ENCODE assay signal across 18 cellular contexts in genomic region chr9:70144131-70144503, GRCh38.
A peak's percentile ranks its signal among the peaks of the same experiment; 100 is the strongest.
DNase-seq lines count a peak whose midpoint lies in the region; ATAC-seq and TF ChIP-seq lines count a peak whose summit lies in the region.
"Had no signal": no experiment of that assay in that cellular context is flagged by ENCODE, and none has a peak within 500 bp of the region (broad histone marks: within the 10 kb centered on the region; RNA-seq: fewer than 3 reads in every experiment).

No MANE protein-coding gene starts in this region.

- H3K4me1 ChIP-seq in hepatocyte (ENCODE audit: insufficient read depth) (peaks cover 13% of the 10 kb centered on the region), mucosa of descending colon (ENCODE audit: low read depth) (peaks cover 8% of the 10 kb centered on the region), smooth muscle cell (ENCODE audit: low read depth) (no peaks in the 10 kb centered on the region)
- H3K4me1 ChIP-seq: BLaER1 had no signal

- H3K4me3 Mint-ChIP-seq in type B pancreatic cell = peak overlapping the region; percentile 43
- H3K4me3 Mint-ChIP-seq in stimulated activated memory B cell treated with anti-CD40 and anti-IgM and Interleukin-4, amounts not matched to agents 10 μg/mL and 1 μg/mL and 100 μg/mL, for 72 hours = no peak overlapping the region
- H3K4me3 Mint-ChIP-seq: B cell; CD4-positive, CD25-positive, alpha-beta regulatory T cell; CD8-positive, alpha-beta T cell; HFFc6 had no signal

- 64% methylated on average over 1 of the region's 1 CpG for WGBS in hepatocyte (ENCODE audit: low lambda C conversion rate, missing lambda C conversion rate)
- 52% methylated on average over 1 of the region's 1 CpG for WGBS in smooth muscle cell (ENCODE audit: low lambda C conversion rate)

- H3K4me2 ChIP-seq in hepatocyte = no peak overlapping the region
- H3K4me2 ChIP-seq in smooth muscle cell = no peak overlapping the region
- H3K4me2 ChIP-seq: BLaER1 had no signal

- peaks cover 12% of the 10 kb centered on the region for H3K4me1 Mint-ChIP-seq in type B pancreatic cell (ENCODE audit: unreplicated experiment)
- H3K4me1 Mint-ChIP-seq in stimulated activated memory B cell treated with anti-CD40 and anti-IgM and Interleukin-4, amounts not matched to agents 10 μg/mL and 1 μg/mL and 100 μg/mL, for 72 hours = peaks cover 6% of the 10 kb centered on the region
- H3K4me1 Mint-ChIP-seq: B cell had no signal

- H3K36me3 Mint-ChIP-seq in type B pancreatic cell = no peaks in the 10 kb centered on the region
- H3K36me3 Mint-ChIP-seq in stimulated activated memory B cell treated with anti-CD40 and anti-IgM and Interleukin-4, amounts not matched to agents 10 μg/mL and 1 μg/mL and 100 μg/mL, for 72 hours = no peaks in the 10 kb centered on the region
- H3K36me3 Mint-ChIP-seq: CD4-positive, CD25-positive, alpha-beta regulatory T cell; CD8-positive, alpha-beta T cell had no signal

- no peaks in the 10 kb centered on the region for H3K79me2 ChIP-seq in hepatocyte
- no peaks in the 10 kb centered on the region for H3K79me2 ChIP-seq in smooth muscle cell (ENCODE audit: low read depth)

- H3K27me3 Mint-ChIP-seq in type B pancreatic cell = no peaks in the 10 kb centered on the region
- peaks cover 20% of the 10 kb centered on the region for H3K27me3 Mint-ChIP-seq in stimulated activated memory B cell treated with anti-CD40 and anti-IgM and Interleukin-4, amounts not matched to agents 10 μg/mL and 1 μg/mL and 100 μg/mL, for 72 hours

- no peaks in the 10 kb centered on the region for H3K9me3 Mint-ChIP-seq in type B pancreatic cell
- no peaks in the 10 kb centered on the region for H3K9me3 Mint-ChIP-seq in stimulated activated memory B cell treated with anti-CD40 and anti-IgM and Interleukin-4, amounts not matched to agents 10 μg/mL and 1 μg/mL and 100 μg/mL, for 72 hours
- H3K9me3 Mint-ChIP-seq: CD8-positive, alpha-beta T cell; HFFc6 had no signal

- intact Hi-C loops in mucosa of descending colon (cut with DNase I, micrococcal nuclease) = no loop called here

- DNase-seq in hepatocyte (ENCODE audit: low spot score) = no peak
- DNase-seq in mucosa of descending colon = no peak
- DNase-seq in smooth muscle cell (lab: John Stamatoyannopoulos, UW; ENCODE audit: unreplicated experiment) = no peak
- no peak for DNase-seq in type B pancreatic cell (ENCODE audit: extremely low spot score, unreplicated experiment)
- DNase-seq in NCI-H69 (lab: John Stamatoyannopoulos, UW) = no peak
- DNase-seq: CD4-positive, CD25-positive, alpha-beta regulatory T cell; CD8-positive, alpha-beta T cell; DMS153; DND-41; GOT3; HFFc6 had no signal

- H4K20me1 ChIP-seq in hepatocyte (ENCODE audit: insufficient read depth, poor library complexity, severe bottlenecking) = no peaks in the 10 kb centered on the region
- no peaks in the 10 kb centered on the region for H4K20me1 ChIP-seq in smooth muscle cell (ENCODE audit: low read depth)
- H4K20me1 ChIP-seq: BLaER1 had no signal

- TF ChIP-seq CTCF in hepatocyte (IDR thresholded peaks at IDR 0.05; ENCODE audit: poor library complexity) (no peak), mucosa of descending colon (IDR thresholded peaks at IDR 0.05) (no peak), smooth muscle cell (IDR thresholded peaks at IDR 0.05; ENCODE audit: borderline replicate concordance, insufficient read depth, poor library complexity, severe bottlenecking) (no peak), type B pancreatic cell (conservative IDR thresholded peaks at IDR 0.05) (no peak)

- ATAC-seq in mucosa of descending colon = peak; percentile 84
- ATAC-seq in HG03135 (IDR thresholded peaks at IDR 0.05; ENCODE audit: unreplicated experiment) = no peak
- no peak for ATAC-seq in stimulated activated memory B cell treated with anti-CD40 and anti-IgM and Interleukin-4, amounts not matched to agents 10 μg/mL and 1 μg/mL and 100 μg/mL, for 72 hours
- ATAC-seq in activated CD4-positive, CD25-positive, alpha-beta regulatory T cell treated with anti-CD3 and anti-CD28 coated beads, Interleukin-2, amount 50 U/mL, for 24 hours = no peak
- ATAC-seq: CD8-positive, alpha-beta T cell had no signal

- no peaks in the 10 kb centered on the region for H3K9me2 ChIP-seq in hepatocyte (replicated peaks; ENCODE audit: insufficient read depth)

- H3K27ac ChIP-seq in hepatocyte = peak overlapping the region; percentile 3
- peak overlapping the region; percentile 32 for H3K27ac ChIP-seq in smooth muscle cell (ENCODE audit: low read depth)
- H3K27ac ChIP-seq: BLaER1, C4-2B had no signal

- H3K36me3 ChIP-seq in hepatocyte (replicated peaks; ENCODE audit: insufficient read depth, low read depth) (no peaks in the 10 kb centered on the region), mucosa of descending colon (ENCODE audit: low read depth) (no peaks in the 10 kb centered on the region), smooth muscle cell (ENCODE audit: low read depth) (no peaks in the 10 kb centered on the region)
- H3K36me3 ChIP-seq: BLaER1, HAP-1 had no signal

- peak overlapping the region; percentile 57 for H3K27ac Mint-ChIP-seq in type B pancreatic cell
- H3K27ac Mint-ChIP-seq in stimulated activated memory B cell treated with anti-CD40 and anti-IgM and Interleukin-4, amounts not matched to agents 10 μg/mL and 1 μg/mL and 100 μg/mL, for 72 hours = no peak overlapping the region
- H3K27ac Mint-ChIP-seq: B cell; CD4-positive, CD25-positive, alpha-beta regulatory T cell; CD8-positive, alpha-beta T cell; HFFc6 had no signal

- H3K9ac ChIP-seq in smooth muscle cell (ENCODE audit: low read depth) = no peak overlapping the region
- H3K9ac ChIP-seq: BLaER1 had no signal

- H3K4me3 ChIP-seq in hepatocyte = no peak overlapping the region
- no peak overlapping the region for H3K4me3 ChIP-seq in mucosa of descending colon
- no peak overlapping the region for H3K4me3 ChIP-seq in smooth muscle cell
- H3K4me3 ChIP-seq: BLaER1, HAP-1 had no signal

- H3F3A ChIP-seq in smooth muscle cell (ENCODE audit: low read depth) = peaks cover 7% of the 10 kb centered on the region

- H2AFZ ChIP-seq in hepatocyte (no peak overlapping the region), smooth muscle cell (ENCODE audit: low read depth) (no peak overlapping the region)

- H3K9me3 ChIP-seq in hepatocyte (ENCODE audit: low read depth) (no peaks in the 10 kb centered on the region), mucosa of descending colon (no peaks in the 10 kb centered on the region), smooth muscle cell (replicated peaks; ENCODE audit: low read depth) (no peaks in the 10 kb centered on the region)
- H3K9me3 ChIP-seq: BLaER1, HAP-1 had no signal

- H3K27me3 ChIP-seq in hepatocyte = no peaks in the 10 kb centered on the region
- no peaks in the 10 kb centered on the region for H3K27me3 ChIP-seq in smooth muscle cell (ENCODE audit: low read depth)
- H3K27me3 ChIP-seq: BLaER1 had no signal
